Comparison of ENCODE assay signal across 10 cellular contexts in genomic region chr16:70714526-70715112, GRCh38. TPM values are rescaled to one million over a fixed set of nuclear protein-coding genes. Genes with fewer than 3 reads are reported as not detected.
DNase-seq lines count a peak whose midpoint lies in the region; ATAC-seq, FAIRE-seq and TF ChIP-seq lines count a peak whose summit lies in the region.
"Had no signal": no experiment of that assay in that cellular context is flagged by ENCODE, and none has a peak within 500 bp of the region (broad histone marks: within the 10 kb centered on the region; RNA-seq: fewer than 3 reads in every experiment).

No MANE protein-coding gene starts in this region.

- intact Hi-C loops in body of pancreas (cut with DNase I) (no loop called here), kidney (cut with DNase I) (no loop called here), gastrocnemius medialis (cut with DNase I; ENCODE audit: low total_unique reads) (loop anchor here (1.0 to 2.0 kb wide), 3 partner anchors 14 to 28 kb away; partner anchors contain the start of gene MTSS2)

- H3K4me1 ChIP-seq in body of pancreas (peaks cover 27% of the 10 kb centered on the region), kidney (ENCODE audit: control insufficient read depth in 1 of 2, insufficient read depth in 1 of 2, low read depth in 1 of 2, low read length in 2 of 2) (peaks cover 42 to 53% of the 10 kb centered on the region in 2 donors), gastrocnemius medialis (peaks cover 37 to 39% of the 10 kb centered on the region in 2 donors), Karpas-422 (ENCODE audit: low read length) (no peaks in the 10 kb centered on the region)

- peak; percentile 79 for DNase-seq in G401 (ENCODE audit: low spot score)
- no peak for DNase-seq in body of pancreas
- no peak for DNase-seq in kidney
- DNase-seq in gastrocnemius medialis: peak in 1 of 2 donors; percentile 49
- DNase-seq in Karpas-422: no peak
- DNase-seq in natural killer cell treated with Interleukin-12 subunit alpha and Interleukin-12 subunit beta and Interleukin-15 and Interleukin-18, amount 100 ng/mL, for 72 hours (ENCODE audit: low spot score): no peak
- no peak for DNase-seq in DMS53 treated with DMSO at 0.1 percent for 48 hours (lab: John Stamatoyannopoulos, UW; ENCODE audit: unreplicated experiment)
- DNase-seq: CD4-positive, CD25-positive, alpha-beta regulatory T cell had no signal

- no peak overlapping the region for H2AFZ ChIP-seq in Karpas-422 (ENCODE audit: low read length)

- FAIRE-seq in kidney (lab: Jason Lieb, UNC): no peak

- 77 to 89% methylated on average over 2 to 10 of the region's 10 CpGs for WGBS in body of pancreas, 2 donors

- peak overlapping the region; percentile 58 to 86 (median 66) for H3K27ac ChIP-seq in body of pancreas
- H3K27ac ChIP-seq in kidney (ENCODE audit: low read depth in 2 of 2, low read length in 2 of 2): peak overlapping the region; percentile 93 to 97
- H3K27ac ChIP-seq in gastrocnemius medialis: peak overlapping the region; percentile 94 to 97 (median 96)
- no peak overlapping the region for H3K27ac ChIP-seq in Karpas-422 (ENCODE audit: low read length)

- peak overlapping the region; percentile 6 to 24 for H3K9ac ChIP-seq in kidney (ENCODE audit: low read length in 2 of 2)
- no peak overlapping the region for H3K9ac ChIP-seq in Karpas-422 (ENCODE audit: low read length)

- no peak overlapping the region for H3K4me3 ChIP-seq in body of pancreas
- H3K4me3 ChIP-seq in kidney (ENCODE audit: low read length in 2 of 2): no peak overlapping the region
- peak overlapping the region in 2 of 4 donors; percentile 5 to 18 for H3K4me3 ChIP-seq in gastrocnemius medialis
- no peak overlapping the region for H3K4me3 ChIP-seq in Karpas-422 (ENCODE audit: low read length)

- H3K27me3 ChIP-seq in body of pancreas: no peaks in the 10 kb centered on the region
- H3K27me3 ChIP-seq in gastrocnemius medialis: no peaks in the 10 kb centered on the region
- H3K27me3 ChIP-seq in Karpas-422 (ENCODE audit: low read length): no peaks in the 10 kb centered on the region

- TF ChIP-seq CTCF in body of pancreas (IDR thresholded peaks at IDR 0.05) (no peak), kidney (IDR thresholded peaks at IDR 0.05; ENCODE audit: borderline replicate concordance, extremely low read depth, insufficient read depth) (no peak), gastrocnemius medialis (IDR thresholded peaks at IDR 0.05 in 4 of 5, conservative IDR thresholded peaks at IDR 0.05 in 1 of 5) (peak in 2 of 5 experiments; percentile 7 to 22)

- H3K79me2 ChIP-seq in Karpas-422 (ENCODE audit: low read length): no peaks in the 10 kb centered on the region

- no peaks in the 10 kb centered on the region for H4K20me1 ChIP-seq in Karpas-422 (ENCODE audit: insufficient read depth, low read depth, low read length)

- H3K27me3 Mint-ChIP-seq in natural killer cell treated with Interleukin-12 subunit alpha and Interleukin-12 subunit beta and Interleukin-15 and Interleukin-18, amount 100 ng/mL, for 72 hours: no peaks in the 10 kb centered on the region
- H3K27me3 Mint-ChIP-seq: activated naive CD4-positive, alpha-beta T cell treated with anti-CD3 and anti-CD28 coated beads, Interleukin-2, amount 50 U/mL, for 24 hours; CD4-positive, CD25-positive, alpha-beta regulatory T cell had no signal

- H3K36me3 ChIP-seq in body of pancreas (replicated peaks in 1 of 2; ENCODE audit: insufficient read depth in 1 of 2, low read depth in 2 of 2): no peaks in the 10 kb centered on the region
- H3K36me3 ChIP-seq in kidney (ENCODE audit: control insufficient read depth in 1 of 2, insufficient read depth in 2 of 2, low read length in 2 of 2): no peaks in the 10 kb centered on the region
- no peaks in the 10 kb centered on the region for H3K36me3 ChIP-seq in gastrocnemius medialis
- no peaks in the 10 kb centered on the region for H3K36me3 ChIP-seq in Karpas-422 (ENCODE audit: insufficient read depth, low read length)

- no peaks in the 10 kb centered on the region for H3K9me2 ChIP-seq in Karpas-422 (replicated peaks; ENCODE audit: insufficient read depth, low read length)

- H3K9me3 ChIP-seq in body of pancreas: no peaks in the 10 kb centered on the region
- peaks cover 0 to 3% of the 10 kb centered on the region in 2 donors for H3K9me3 ChIP-seq in kidney (ENCODE audit: control insufficient read depth in 1 of 2, low read length in 2 of 2)
- no peaks in the 10 kb centered on the region for H3K9me3 ChIP-seq in gastrocnemius medialis
- no peaks in the 10 kb centered on the region for H3K9me3 ChIP-seq in Karpas-422 (ENCODE audit: low read length)

- no peak for ATAC-seq in body of pancreas
- peak; percentile 43 to 69 for ATAC-seq in gastrocnemius medialis
- no peak for ATAC-seq in natural killer cell treated with Interleukin-12 subunit alpha and Interleukin-12 subunit beta and Interleukin-15 and Interleukin-18, amount 100 ng/mL, for 72 hours
- ATAC-seq in HG02970 (IDR thresholded peaks at IDR 0.05; ENCODE audit: low FRiP score, unreplicated experiment): no peak

- TF ChIP-seq POLR2A in body of pancreas (IDR thresholded peaks at IDR 0.05) (no peak), gastrocnemius medialis (IDR thresholded peaks at IDR 0.05) (no peak)

- H3K9me3 Mint-ChIP-seq in natural killer cell treated with Interleukin-12 subunit alpha and Interleukin-12 subunit beta and Interleukin-15 and Interleukin-18, amount 100 ng/mL, for 72 hours: no peaks in the 10 kb centered on the region
- H3K9me3 Mint-ChIP-seq: activated naive CD4-positive, alpha-beta T cell treated with anti-CD3 and anti-CD28 coated beads, Interleukin-2, amount 50 U/mL, for 24 hours; CD4-positive, CD25-positive, alpha-beta regulatory T cell had no signal

- H3K4me1 Mint-ChIP-seq in natural killer cell treated with Interleukin-12 subunit alpha and Interleukin-12 subunit beta and Interleukin-15 and Interleukin-18, amount 100 ng/mL, for 72 hours (ENCODE audit: low read depth in 2 of 2): no peaks in the 10 kb centered on the region
- H3K4me1 Mint-ChIP-seq: activated naive CD4-positive, alpha-beta T cell treated with anti-CD3 and anti-CD28 coated beads, Interleukin-2, amount 50 U/mL, for 24 hours; CD4-positive, CD25-positive, alpha-beta regulatory T cell had no signal

- no peaks in the 10 kb centered on the region for H3K36me3 Mint-ChIP-seq in natural killer cell treated with Interleukin-12 subunit alpha and Interleukin-12 subunit beta and Interleukin-15 and Interleukin-18, amount 100 ng/mL, for 72 hours

- H3K27ac Mint-ChIP-seq in natural killer cell treated with Interleukin-12 subunit alpha and Interleukin-12 subunit beta and Interleukin-15 and Interleukin-18, amount 100 ng/mL, for 72 hours: no peak overlapping the region
- H3K27ac Mint-ChIP-seq: activated naive CD4-positive, alpha-beta T cell treated with anti-CD3 and anti-CD28 coated beads, Interleukin-2, amount 50 U/mL, for 24 hours had no signal

- no peak overlapping the region for H3K4me2 ChIP-seq in Karpas-422 (ENCODE audit: low read depth, low read length, poor library complexity, severe bottlenecking)

- in situ Hi-C loops in G401 (cut with HindIII; ENCODE audit: low sequenced_read_pairs) (no loop called here), gastrocnemius medialis (cut with MboI; ENCODE audit: low sequenced_read_pairs in 4 of 4) (no loop called here)

- no peak overlapping the region for H3K4me3 Mint-ChIP-seq in natural killer cell treated with Interleukin-12 subunit alpha and Interleukin-12 subunit beta and Interleukin-15 and Interleukin-18, amount 100 ng/mL, for 72 hours
- H3K4me3 Mint-ChIP-seq: activated naive CD4-positive, alpha-beta T cell treated with anti-CD3 and anti-CD28 coated beads, Interleukin-2, amount 50 U/mL, for 24 hours; CD4-positive, CD25-positive, alpha-beta regulatory T cell had no signal

RNA-seq across cellular contexts. Expression of gene MTSS2, which starts 28.8 kb away (rescaled TPM):
- 15.6 and 46.7 TPM in 2 replicates for total RNA-seq in G401 (2014; rRNA removed; shearing (Covaris generic))
- 10 to 100 TPM in 1 of 2 donors, 1 to 10 TPM in 1; 8.8 to 23.4 TPM for total RNA-seq in body of pancreas
- total RNA-seq in kidney: 33.0 TPM
- 19.2 TPM for polyA plus RNA-seq in kidney (ENCODE audit: insufficient read depth, low read depth, low replicate concordance)
- 100 to 1,000 TPM in 1 of 4 donors, 10 to 100 TPM in 3; 42.6 to 160 (median 93.9) TPM for total RNA-seq in gastrocnemius medialis
- 0.15 and 0.47 TPM in 2 replicates for total RNA-seq in Karpas-422 (2014; rRNA removed; shearing (Covaris generic); ENCODE audit: low replicate concordance)
- 1 to 10 TPM in 1 of 2 donors, under 1 TPM in 1; 0.70 to 1.5 TPM for total RNA-seq in natural killer cell treated with Interleukin-12 subunit alpha and Interleukin-12 subunit beta and Interleukin-15 and Interleukin-18, amount 100 ng/mL, for 72 hours
- polyA plus RNA-seq: CD4-positive, CD25-positive, alpha-beta regulatory T cell had no signal

Comparison
In these comparisons a context has a peak if more than half of its experiments do, and no peak if none do; other contexts are left out.
1. ATAC-seq: peak in gastrocnemius medialis (2 of 2); none in body of pancreas (single experiment), natural killer cell treated with Interleukin-12 subunit alpha and Interleukin-12 subunit beta and Interleukin-15 and Interleukin-18, amount 100 ng/mL, for 72 hours (0 of 2) and HG02970 (single experiment).